Comparison of ENCODE assay signal across 6 cellular contexts in genomic region chr6:30521952-30522351, GRCh38. TPM values are rescaled to one million over a fixed set of nuclear protein-coding genes. Genes with fewer than 3 reads are reported as not detected.
DNase-seq lines count a peak whose midpoint lies in the region; TF ChIP-seq lines count a peak whose summit lies in the region.
"Not testable (repeated sequence)": the region's sequence is repeated elsewhere in the genome, so short reads cannot be mapped to it uniquely, and the experiment has no call there.

No MANE protein-coding gene starts in this region.

- H3K4me3 Mint-ChIP-seq in activated T-helper 1 cell treated with anti-CD3 and anti-CD28 coated beads, Interleukin-12 subunit alpha, Interleukin-12 subunit beta, Interleukin-2, Interleukin-4 antibody, amounts not matched to agents 30 ng/mL and 10 ng/mL and 1 ng/mL, durations not matched to agents 14 hours and 24 hours and 36 hours: not testable (repeated sequence)
- H3K4me3 Mint-ChIP-seq in stimulated activated naive CD8-positive, alpha-beta T cell treated with anti-CD3 and anti-CD28 coated beads, Interleukin-15, Interleukin-2, amounts not matched to agents 100 ng/mL and 50 ng/mL, for 24 hours: peak overlapping the region; percentile 10

- H3K9me3 Mint-ChIP-seq in activated T-helper 1 cell treated with anti-CD3 and anti-CD28 coated beads, Interleukin-12 subunit alpha, Interleukin-12 subunit beta, Interleukin-2, Interleukin-4 antibody, amounts not matched to agents 30 ng/mL and 10 ng/mL and 1 ng/mL, durations not matched to agents 14 hours and 24 hours and 36 hours: peaks cover 39% of the 10 kb centered on the region
- H3K9me3 Mint-ChIP-seq in stimulated activated naive CD8-positive, alpha-beta T cell treated with anti-CD3 and anti-CD28 coated beads, Interleukin-15, Interleukin-2, amounts not matched to agents 100 ng/mL and 50 ng/mL, for 24 hours: peaks cover 31% of the 10 kb centered on the region

- not testable (repeated sequence) for H3K4me3 ChIP-seq in brain microvascular endothelial cell (ENCODE audit: low read depth, low read length); hepatocyte

- peaks cover 35% of the 10 kb centered on the region for H3K36me3 Mint-ChIP-seq in activated T-helper 1 cell treated with anti-CD3 and anti-CD28 coated beads, Interleukin-12 subunit alpha, Interleukin-12 subunit beta, Interleukin-2, Interleukin-4 antibody, amounts not matched to agents 30 ng/mL and 10 ng/mL and 1 ng/mL, durations not matched to agents 14 hours and 24 hours and 36 hours (ENCODE audit: low read depth)
- H3K36me3 Mint-ChIP-seq in stimulated activated naive CD8-positive, alpha-beta T cell treated with anti-CD3 and anti-CD28 coated beads, Interleukin-15, Interleukin-2, amounts not matched to agents 100 ng/mL and 50 ng/mL, for 24 hours (ENCODE audit: low read depth): peaks cover 61% of the 10 kb centered on the region

- TF ChIP-seq CTCF in RWPE1 (conservative IDR thresholded peaks at IDR 0.05; ENCODE audit: low read depth); brain microvascular endothelial cell (IDR thresholded peaks at IDR 0.05; ENCODE audit: low read depth, low read length, missing control alignments); hepatocyte (IDR thresholded peaks at IDR 0.05; ENCODE audit: poor library complexity): not testable (repeated sequence)

- H4K20me1 ChIP-seq in hepatocyte (ENCODE audit: insufficient read depth, poor library complexity, severe bottlenecking): not testable (repeated sequence)

- CTCF ChIA-PET in RWPE1 (lab: Yijun Ruan, JAX): interaction anchor here (0.7 to 1.1 kb wide), 2 partner anchors 10 to 21 kb away, joined by 3 to 4 read pairs; no protein-coding TSS in a partner anchor

- DNase-seq in EH (ENCODE audit: low read depth) (peak; percentile 47), brain microvascular endothelial cell (peak; percentile 22)
- not testable (repeated sequence) for DNase-seq in RWPE1 (ENCODE audit: low spot score); activated T-helper 1 cell treated with anti-CD3 and anti-CD28 coated beads, Interleukin-12 subunit alpha, Interleukin-12 subunit beta, Interleukin-2, Interleukin-4 antibody, amounts not matched to agents 30 ng/mL and 10 ng/mL and 1 ng/mL, durations not matched to agents 14 hours and 24 hours and 36 hours (ENCODE audit: low spot score); hepatocyte (ENCODE audit: low spot score)

- H3K27me3 ChIP-seq in brain microvascular endothelial cell (replicated peaks); hepatocyte: not testable (repeated sequence)

- H3K9me2 ChIP-seq in hepatocyte (replicated peaks; ENCODE audit: insufficient read depth): not testable (repeated sequence)

- not testable (repeated sequence) for H3K4me2 ChIP-seq in hepatocyte

- H3K9me3 ChIP-seq in hepatocyte (ENCODE audit: low read depth): not testable (repeated sequence)

- POLR2A ChIA-PET in RWPE1 (lab: Yijun Ruan, JAX; ENCODE audit: low non-redundant PET): interaction anchor here (1.1 kb wide), 1 partner anchor 17 kb away, joined by 4 read pairs; no protein-coding TSS in a partner anchor

- H3K27ac Mint-ChIP-seq in activated T-helper 1 cell treated with anti-CD3 and anti-CD28 coated beads, Interleukin-12 subunit alpha, Interleukin-12 subunit beta, Interleukin-2, Interleukin-4 antibody, amounts not matched to agents 30 ng/mL and 10 ng/mL and 1 ng/mL, durations not matched to agents 14 hours and 24 hours and 36 hours: peak overlapping the region; percentile 10
- H3K27ac Mint-ChIP-seq in stimulated activated naive CD8-positive, alpha-beta T cell treated with anti-CD3 and anti-CD28 coated beads, Interleukin-15, Interleukin-2, amounts not matched to agents 100 ng/mL and 50 ng/mL, for 24 hours: peak overlapping the region; percentile 89

- intact Hi-C loops in activated T-helper 1 cell treated with anti-CD3 and anti-CD28 coated beads, Interleukin-12 subunit alpha, Interleukin-12 subunit beta, Interleukin-2, Interleukin-4 antibody, amounts not matched to agents 30 ng/mL and 10 ng/mL and 1 ng/mL, durations not matched to agents 14 hours and 24 hours and 36 hours (cut with micrococcal nuclease): not testable (repeated sequence)

- H3K79me2 ChIP-seq in hepatocyte: not testable (repeated sequence)

- not testable (repeated sequence) for H3K36me3 ChIP-seq in brain microvascular endothelial cell (replicated peaks); hepatocyte (replicated peaks; ENCODE audit: insufficient read depth, low read depth)

- peaks cover 52% of the 10 kb centered on the region for H3K4me1 Mint-ChIP-seq in activated T-helper 1 cell treated with anti-CD3 and anti-CD28 coated beads, Interleukin-12 subunit alpha, Interleukin-12 subunit beta, Interleukin-2, Interleukin-4 antibody, amounts not matched to agents 30 ng/mL and 10 ng/mL and 1 ng/mL, durations not matched to agents 14 hours and 24 hours and 36 hours (ENCODE audit: low read depth)
- peaks cover 75% of the 10 kb centered on the region for H3K4me1 Mint-ChIP-seq in stimulated activated naive CD8-positive, alpha-beta T cell treated with anti-CD3 and anti-CD28 coated beads, Interleukin-15, Interleukin-2, amounts not matched to agents 100 ng/mL and 50 ng/mL, for 24 hours (ENCODE audit: low read depth)

- in situ Hi-C loops in brain microvascular endothelial cell (cut with HindIII; ENCODE audit: low pct_ligation_motif_present, low sequenced_read_pairs): not testable (repeated sequence)

- H3K27ac ChIP-seq in RWPE1 (peak overlapping the region; percentile 97), hepatocyte (peak overlapping the region; percentile 84)
- H3K27ac ChIP-seq in brain microvascular endothelial cell: not testable (repeated sequence)

- H3K27me3 Mint-ChIP-seq in activated T-helper 1 cell treated with anti-CD3 and anti-CD28 coated beads, Interleukin-12 subunit alpha, Interleukin-12 subunit beta, Interleukin-2, Interleukin-4 antibody, amounts not matched to agents 30 ng/mL and 10 ng/mL and 1 ng/mL, durations not matched to agents 14 hours and 24 hours and 36 hours (ENCODE audit: insufficient read depth); stimulated activated naive CD8-positive, alpha-beta T cell treated with anti-CD3 and anti-CD28 coated beads, Interleukin-15, Interleukin-2, amounts not matched to agents 100 ng/mL and 50 ng/mL, for 24 hours: not testable (repeated sequence)

- not testable (repeated sequence) for H2AFZ ChIP-seq in hepatocyte

- 87% methylated on average over 5 of the region's 5 CpGs for WGBS in hepatocyte (ENCODE audit: low lambda C conversion rate, missing lambda C conversion rate)

- H3K4me1 ChIP-seq in hepatocyte (ENCODE audit: insufficient read depth): not testable (repeated sequence)

RNA-seq across cellular contexts. Expression of gene HLA-E, which starts 32.6 kb away (rescaled TPM):
- 476 and 483 TPM in 2 replicates for total RNA-seq in activated T-helper 1 cell treated with anti-CD3 and anti-CD28 coated beads, Interleukin-12 subunit alpha, Interleukin-12 subunit beta, Interleukin-2, Interleukin-4 antibody, amounts not matched to agents 30 ng/mL and 10 ng/mL and 1 ng/mL, durations not matched to agents 14 hours and 24 hours and 36 hours
- 155 and 158 TPM in 2 replicates for total RNA-seq in hepatocyte
- 141 and 163 TPM in 2 replicates for polyA plus RNA-seq in hepatocyte

RNA-seq across cellular contexts. Expression of gene GNL1, which starts 34.3 kb away (rescaled TPM):
- total RNA-seq in activated T-helper 1 cell treated with anti-CD3 and anti-CD28 coated beads, Interleukin-12 subunit alpha, Interleukin-12 subunit beta, Interleukin-2, Interleukin-4 antibody, amounts not matched to agents 30 ng/mL and 10 ng/mL and 1 ng/mL, durations not matched to agents 14 hours and 24 hours and 36 hours: 86.3 and 92.4 TPM in 2 replicates
- total RNA-seq in hepatocyte: 29.5 and 33.2 TPM in 2 replicates
- polyA plus RNA-seq in hepatocyte: 81.1 and 101 TPM in 2 replicates

RNA-seq across cellular contexts. Expression of gene PRR3, which starts 35.1 kb away (rescaled TPM):
- total RNA-seq in activated T-helper 1 cell treated with anti-CD3 and anti-CD28 coated beads, Interleukin-12 subunit alpha, Interleukin-12 subunit beta, Interleukin-2, Interleukin-4 antibody, amounts not matched to agents 30 ng/mL and 10 ng/mL and 1 ng/mL, durations not matched to agents 14 hours and 24 hours and 36 hours: 41.6 and 42.1 TPM in 2 replicates
- 10.1 and 10.8 TPM in 2 replicates for total RNA-seq in hepatocyte
- polyA plus RNA-seq in hepatocyte: 7.8 and 9.3 TPM in 2 replicates

RNA-seq across cellular contexts. Expression of gene ABCF1, which starts 49.3 kb away (rescaled TPM):
- total RNA-seq in activated T-helper 1 cell treated with anti-CD3 and anti-CD28 coated beads, Interleukin-12 subunit alpha, Interleukin-12 subunit beta, Interleukin-2, Interleukin-4 antibody, amounts not matched to agents 30 ng/mL and 10 ng/mL and 1 ng/mL, durations not matched to agents 14 hours and 24 hours and 36 hours: 115 and 120 TPM in 2 replicates
- total RNA-seq in hepatocyte: 36.5 and 44.1 TPM in 2 replicates
- polyA plus RNA-seq in hepatocyte: 62.0 and 71.3 TPM in 2 replicates
